30 cellular contexts compared by ENCODE assay signal in the genomic region with DNA sequence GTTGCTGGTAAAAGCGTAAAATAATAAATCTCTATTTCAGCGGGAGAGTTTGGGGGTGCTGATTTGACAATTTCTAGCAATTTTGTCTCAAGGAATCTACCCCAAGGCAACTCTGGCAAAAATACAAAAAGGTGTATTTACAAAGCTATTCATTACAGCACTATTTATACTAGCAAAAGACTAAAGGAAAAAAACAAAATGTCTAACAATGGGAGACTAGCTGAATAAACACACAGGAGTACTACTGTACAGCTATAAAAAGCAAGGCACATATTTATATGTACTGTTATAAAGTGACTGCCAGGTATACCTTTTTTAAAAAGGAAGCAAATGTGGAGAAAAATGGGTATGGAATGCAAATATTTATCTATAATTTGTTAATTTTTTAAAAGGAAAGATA.
"Had no signal": no experiment of that assay in that cellular context is flagged by ENCODE, and none has a peak within 500 bp of the region (broad histone marks: within the 10 kb centered on the region; RNA-seq: fewer than 3 reads in every experiment).

No MANE protein-coding gene starts in this region.

- H3K27me3 ChIP-seq: brain microvascular endothelial cell, pancreas, uterus had no signal

- H3K36me3 ChIP-seq: brain microvascular endothelial cell, pancreas, uterus had no signal

- DNase-seq: activated CD4-positive, alpha-beta T cell treated with anti-CD3 and anti-CD28 coated beads for 4 hours; activated CD4-positive, alpha-beta T cell treated with anti-CD3 and anti-CD28 coated beads, Interleukin-2, amount 50 U/mL, for 48 hours; activated CD8-positive, alpha-beta memory T cell treated with anti-CD3 and anti-CD28 coated beads for 24 hours; activated gamma-delta T cell; activated naive CD4-positive, alpha-beta T cell treated with anti-CD3 and anti-CD28 coated beads, Interleukin-2, amount 10 ng/mL, durations not matched to agents 7 days and 5 days; amniotic stem cell; brain microvascular endothelial cell; caudate nucleus; cortex of kidney; effector memory CD8-positive, alpha-beta T cell; foreskin fibroblast; hippocampal formation; immature natural killer cell; kidney; midbrain; naive thymus-derived CD4-positive, alpha-beta T cell; nucleus accumbens; pancreas; psoas muscle; stimulated activated CD4-positive, alpha-beta T cell treated with anti-CD3 and anti-CD28 coated beads, Interleukin-1b, Interleukin-23, amount 100 ng/mL, for 48 hours; stimulated activated CD4-positive, alpha-beta T cell treated with anti-CD3 and anti-CD28 coated beads, Interleukin-4, amount 100 ng/mL, for 4 hours; stimulated activated CD8-positive, alpha-beta memory T cell treated with anti-CD3 and anti-CD28 coated beads, Interleukin-4, amount 100 ng/mL, for 48 hours; stimulated activated naive CD8-positive, alpha-beta T cell treated with anti-CD3 and anti-CD28 coated beads, Interleukin-15, amount 100 ng/mL, for 72 hours; substantia nigra; uterus had no signal

- H3K4me1 ChIP-seq: psoas muscle, uterus had no signal

- H3K36me3 Mint-ChIP-seq: immature natural killer cell; naive thymus-derived CD4-positive, alpha-beta T cell; stimulated activated memory B cell treated with anti-CD40 and anti-IgM and Interleukin-4, amounts not matched to agents 10 μg/mL and 1 μg/mL and 100 μg/mL, for 72 hours; type B pancreatic cell had no signal

- H3K4me2 ChIP-seq: smooth muscle cell had no signal

- H3K4me3 Mint-ChIP-seq: activated naive CD4-positive, alpha-beta T cell treated with anti-CD3 and anti-CD28 coated beads, Interleukin-2, amount 10 ng/mL, durations not matched to agents 7 days and 5 days; activated T-helper 1 cell treated with anti-CD3 and anti-CD28 coated beads, Interleukin-12 subunit alpha, Interleukin-12 subunit beta, Interleukin-2, Interleukin-4 antibody, amounts not matched to agents 30 ng/mL and 10 ng/mL and 1 ng/mL, durations not matched to agents 14 hours and 24 hours and 36 hours; effector memory CD8-positive, alpha-beta T cell; immature natural killer cell; naive thymus-derived CD4-positive, alpha-beta T cell; stimulated activated memory B cell treated with anti-CD40 and anti-IgM and Interleukin-4, amounts not matched to agents 10 μg/mL and 1 μg/mL and 100 μg/mL, for 72 hours; stimulated activated naive CD8-positive, alpha-beta T cell treated with anti-CD3 and anti-CD28 coated beads, Interleukin-15, amount 100 ng/mL, for 72 hours; type B pancreatic cell had no signal

- H3K4me1 Mint-ChIP-seq: activated naive CD4-positive, alpha-beta T cell treated with anti-CD3 and anti-CD28 coated beads, Interleukin-2, amount 10 ng/mL, durations not matched to agents 7 days and 5 days; immature natural killer cell had no signal

- H3K27ac ChIP-seq: brain microvascular endothelial cell, pancreas, psoas muscle, uterus had no signal

- H3K9me3 ChIP-seq: pancreas, psoas muscle, uterus had no signal

- H3K27ac Mint-ChIP-seq: activated naive CD4-positive, alpha-beta T cell treated with anti-CD3 and anti-CD28 coated beads, Interleukin-2, amount 10 ng/mL, durations not matched to agents 7 days and 5 days; activated T-helper 1 cell treated with anti-CD3 and anti-CD28 coated beads, Interleukin-12 subunit alpha, Interleukin-12 subunit beta, Interleukin-2, Interleukin-4 antibody, amounts not matched to agents 30 ng/mL and 10 ng/mL and 1 ng/mL, durations not matched to agents 14 hours and 24 hours and 36 hours; effector memory CD8-positive, alpha-beta T cell; immature natural killer cell; naive thymus-derived CD4-positive, alpha-beta T cell; stimulated activated memory B cell treated with anti-CD40 and anti-IgM and Interleukin-4, amounts not matched to agents 10 μg/mL and 1 μg/mL and 100 μg/mL, for 72 hours; stimulated activated naive CD8-positive, alpha-beta T cell treated with anti-CD3 and anti-CD28 coated beads, Interleukin-15, amount 100 ng/mL, for 72 hours; type B pancreatic cell had no signal

- H3K4me3 ChIP-seq: pancreas, psoas muscle, smooth muscle cell, uterus had no signal

- H3K9me3 Mint-ChIP-seq: activated naive CD4-positive, alpha-beta T cell treated with anti-CD3 and anti-CD28 coated beads, Interleukin-2, amount 10 ng/mL, durations not matched to agents 7 days and 5 days; activated T-helper 1 cell treated with anti-CD3 and anti-CD28 coated beads, Interleukin-12 subunit alpha, Interleukin-12 subunit beta, Interleukin-2, Interleukin-4 antibody, amounts not matched to agents 30 ng/mL and 10 ng/mL and 1 ng/mL, durations not matched to agents 14 hours and 24 hours and 36 hours; effector memory CD8-positive, alpha-beta T cell; immature natural killer cell; stimulated activated memory B cell treated with anti-CD40 and anti-IgM and Interleukin-4, amounts not matched to agents 10 μg/mL and 1 μg/mL and 100 μg/mL, for 72 hours; stimulated activated naive CD8-positive, alpha-beta T cell treated with anti-CD3 and anti-CD28 coated beads, Interleukin-15, amount 100 ng/mL, for 72 hours; type B pancreatic cell had no signal

- ATAC-seq: effector memory CD8-positive, alpha-beta T cell; esophagus mucosa; psoas muscle; stimulated activated memory B cell treated with anti-CD40 and anti-IgM and Interleukin-4, amounts not matched to agents 10 μg/mL and 1 μg/mL and 100 μg/mL, for 72 hours; stimulated activated naive CD8-positive, alpha-beta T cell treated with anti-CD3 and anti-CD28 coated beads, Interleukin-15, amount 100 ng/mL, for 72 hours had no signal

- H3K27me3 Mint-ChIP-seq: activated naive CD4-positive, alpha-beta T cell treated with anti-CD3 and anti-CD28 coated beads, Interleukin-2, amount 10 ng/mL, durations not matched to agents 7 days and 5 days; effector memory CD8-positive, alpha-beta T cell; naive thymus-derived CD4-positive, alpha-beta T cell; stimulated activated memory B cell treated with anti-CD40 and anti-IgM and Interleukin-4, amounts not matched to agents 10 μg/mL and 1 μg/mL and 100 μg/mL, for 72 hours; stimulated activated naive CD8-positive, alpha-beta T cell treated with anti-CD3 and anti-CD28 coated beads, Interleukin-15, amount 100 ng/mL, for 72 hours; type B pancreatic cell had no signal
